ENCODE assay signal across 13 cellular contexts in the genomic region with DNA sequence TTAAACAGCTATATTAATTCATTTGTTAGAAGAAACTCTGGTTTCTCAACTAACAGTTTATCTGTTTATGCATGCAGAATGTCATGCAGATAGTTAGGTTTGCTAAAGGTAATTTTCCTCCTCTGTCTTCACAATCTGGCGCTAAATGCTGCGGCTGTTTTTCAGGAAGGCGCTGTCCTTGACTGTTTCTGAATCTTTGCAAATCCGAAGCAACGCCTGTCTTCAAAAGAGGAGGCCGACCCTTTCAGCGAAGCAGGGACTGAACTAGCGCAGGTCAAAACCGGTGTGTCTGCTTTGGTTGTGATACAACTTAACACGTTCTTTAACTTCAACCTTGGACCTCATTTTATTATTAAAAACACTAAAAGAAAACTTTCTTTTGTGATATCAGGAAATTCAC.
"Had no signal": no experiment of that assay in that cellular context is flagged by ENCODE, and none has a peak within 500 bp of the region (broad histone marks: within the 10 kb centered on the region; RNA-seq: fewer than 3 reads in every experiment).

No MANE protein-coding gene starts in this region.

- DNase-seq: activated CD4-positive, alpha-beta T cell treated with anti-CD3 and anti-CD28 coated beads, Interleukin-2, amount 10 ng/mL, durations not matched to agents 24 days and 14 days; activated CD4-positive, CD25-positive, alpha-beta regulatory T cell; activated CD8-positive, alpha-beta memory T cell treated with anti-CD3 and anti-CD28 coated beads, Interleukin-2, amount 50 U/mL, for 4 hours; activated CD8-positive, alpha-beta T cell treated with anti-CD3 and anti-CD28 coated beads, Interleukin-2, amount 10 ng/mL, durations not matched to agents 7 days and 5 days; activated naive CD8-positive, alpha-beta T cell treated with anti-CD3 and anti-CD28 coated beads for 36 hours; effector CD4-positive, alpha-beta T cell; foreskin keratinocyte; glutamatergic neuron; tibial artery had no signal

- H3K4me1 ChIP-seq: foreskin keratinocyte, parathyroid adenoma, tibial artery had no signal

- H3K27ac ChIP-seq: cardiac muscle cell, foreskin keratinocyte, neutrophil, parathyroid adenoma, tibial artery had no signal

- H3K4me3 ChIP-seq: cardiac muscle cell, tibial artery had no signal

- H3K4me1 Mint-ChIP-seq: activated CD4-positive, alpha-beta T cell treated with anti-CD3 and anti-CD28 coated beads, Interleukin-2, amount 10 ng/mL, durations not matched to agents 24 days and 14 days; activated naive CD8-positive, alpha-beta T cell treated with anti-CD3 and anti-CD28 coated beads for 36 hours; stimulated activated memory B cell treated with anti-CD40 and anti-IgM and Interleukin-4, amounts not matched to agents 10 μg/mL and 1 μg/mL and 100 μg/mL, for 72 hours had no signal

- H3K27me3 ChIP-seq: cardiac muscle cell, foreskin keratinocyte, neutrophil, tibial artery had no signal

- H3K36me3 Mint-ChIP-seq: activated naive CD8-positive, alpha-beta T cell treated with anti-CD3 and anti-CD28 coated beads for 36 hours; stimulated activated memory B cell treated with anti-CD40 and anti-IgM and Interleukin-4, amounts not matched to agents 10 μg/mL and 1 μg/mL and 100 μg/mL, for 72 hours had no signal

- H3K9ac ChIP-seq: parathyroid adenoma had no signal

- H3K9me3 Mint-ChIP-seq: activated naive CD8-positive, alpha-beta T cell treated with anti-CD3 and anti-CD28 coated beads for 36 hours had no signal

- H3K27ac Mint-ChIP-seq: activated CD4-positive, alpha-beta T cell treated with anti-CD3 and anti-CD28 coated beads, Interleukin-2, amount 10 ng/mL, durations not matched to agents 24 days and 14 days; activated CD8-positive, alpha-beta T cell treated with anti-CD3 and anti-CD28 coated beads, Interleukin-2, amount 10 ng/mL, durations not matched to agents 7 days and 5 days; activated naive CD8-positive, alpha-beta T cell treated with anti-CD3 and anti-CD28 coated beads for 36 hours; stimulated activated memory B cell treated with anti-CD40 and anti-IgM and Interleukin-4, amounts not matched to agents 10 μg/mL and 1 μg/mL and 100 μg/mL, for 72 hours had no signal

- H3K27me3 Mint-ChIP-seq: activated CD4-positive, alpha-beta T cell treated with anti-CD3 and anti-CD28 coated beads, Interleukin-2, amount 10 ng/mL, durations not matched to agents 24 days and 14 days had no signal

- H3K9me3 ChIP-seq: neutrophil, tibial artery had no signal

- H3K4me3 Mint-ChIP-seq: activated CD4-positive, alpha-beta T cell treated with anti-CD3 and anti-CD28 coated beads, Interleukin-2, amount 10 ng/mL, durations not matched to agents 24 days and 14 days; activated CD8-positive, alpha-beta T cell treated with anti-CD3 and anti-CD28 coated beads, Interleukin-2, amount 10 ng/mL, durations not matched to agents 7 days and 5 days; activated naive CD8-positive, alpha-beta T cell treated with anti-CD3 and anti-CD28 coated beads for 36 hours; stimulated activated memory B cell treated with anti-CD40 and anti-IgM and Interleukin-4, amounts not matched to agents 10 μg/mL and 1 μg/mL and 100 μg/mL, for 72 hours had no signal

- H3K36me3 ChIP-seq: cardiac muscle cell, neutrophil, tibial artery had no signal
